18 cellular contexts compared by ENCODE assay signal in the genomic region with DNA sequence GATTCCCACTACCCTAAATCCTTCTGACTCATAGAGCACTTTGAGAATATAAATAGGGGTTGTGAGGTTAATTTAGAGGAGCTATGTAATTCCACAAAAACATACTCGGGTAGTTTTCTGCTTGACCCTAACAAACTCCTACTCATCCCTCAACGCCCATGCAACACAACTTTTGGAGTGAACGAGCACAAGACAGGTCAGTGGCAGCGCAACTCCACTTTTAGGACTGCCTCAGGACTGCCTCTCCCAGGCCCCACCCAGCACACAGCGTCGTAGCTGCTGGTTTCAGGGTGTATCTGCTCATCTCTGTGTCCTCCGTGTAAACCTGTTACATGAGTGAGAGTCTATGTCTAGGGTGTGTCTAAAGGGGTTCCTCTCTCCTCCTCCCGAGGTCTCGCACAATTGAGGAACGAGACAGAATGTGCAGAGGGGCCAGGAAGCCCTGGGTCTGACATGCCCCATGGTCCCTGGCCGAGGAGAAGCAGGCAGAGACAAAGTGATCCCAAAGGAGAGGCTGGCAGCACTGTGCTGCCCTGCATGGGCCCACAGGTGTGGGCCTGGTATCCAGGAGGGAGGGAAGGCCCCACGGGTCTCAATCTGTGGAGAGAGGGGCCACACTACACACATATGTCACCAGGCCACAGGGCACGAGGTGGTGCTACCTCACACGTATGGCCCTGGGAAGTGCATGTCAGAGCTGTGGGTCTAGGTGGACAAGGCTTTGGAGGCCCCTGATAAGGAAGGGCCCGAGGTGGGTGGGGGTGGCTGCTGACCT. TPM values are rescaled to one million over a fixed set of nuclear protein-coding genes. Genes with fewer than 3 reads are reported as not detected.
DNase-seq lines count a peak whose midpoint lies in the region; ATAC-seq and TF ChIP-seq lines count a peak whose summit lies in the region.
"Had no signal": no experiment of that assay in that cellular context is flagged by ENCODE, and none has a peak within 500 bp of the region (broad histone marks: within the 10 kb centered on the region; RNA-seq: fewer than 3 reads in every experiment).

No MANE protein-coding gene starts in this region.

- TF ChIP-seq POLR2A in sigmoid colon (IDR thresholded peaks at IDR 0.05) (no peak), GM18505 (IDR thresholded peaks at IDR 0.05; ENCODE audit: borderline replicate concordance, extremely low read depth, insufficient read depth, insufficient read length) (no peak)

- H3K36me3 ChIP-seq in H7 (replicated peaks; ENCODE audit: control insufficient read depth, insufficient read depth, low read length), result no peaks in the 10 kb centered on the region
- no peaks in the 10 kb centered on the region for H3K36me3 ChIP-seq in right atrium auricular region
- H3K36me3 ChIP-seq in sigmoid colon, result no peaks in the 10 kb centered on the region
- H3K36me3 ChIP-seq: BLaER1 treated with 17β-estradiol and CSF1 and Interleukin-3, amounts not matched to agents 10 nM and 100 nM had no signal

- TF ChIP-seq CTCF in right atrium auricular region (IDR thresholded peaks at IDR 0.05) (no peak), sigmoid colon (IDR thresholded peaks at IDR 0.05) (no peak)

- H3K4me3 ChIP-seq in H7 (ENCODE audit: insufficient read depth, low read depth, low read length) (no peak overlapping the region), right atrium auricular region (no peak overlapping the region), sigmoid colon (no peak overlapping the region)
- H3K4me3 ChIP-seq: BLaER1 treated with 17β-estradiol and CSF1 and Interleukin-3, amounts not matched to agents 10 nM and 100 nM; lung; PC-9; smooth muscle cell had no signal

- peak; percentile 28 for DNase-seq in H7
- DNase-seq in right atrium auricular region (ENCODE audit: low spot score), result peak; percentile 52
- peak; percentile 38 for DNase-seq in sigmoid colon
- DNase-seq in HK-2 (ENCODE audit: unreplicated experiment), result no peak
- DNase-seq in NAMALWA (ENCODE audit: low spot score), result no peak
- DNase-seq: activated CD4-positive, CD25-positive, alpha-beta regulatory T cell; DND-41; HFFc6; NCI-H146; NCI-H526; PC-9 had no signal

- ATAC-seq in SK-N-SH treated with all-trans-retinoic acid at 6 μM for 48 hours (no peak), GM18505 (IDR thresholded peaks at IDR 0.05; ENCODE audit: unreplicated experiment) (no peak)
- ATAC-seq: T-cell had no signal

- 65 to 83% methylated on average over 15 of the region's 15 CpGs for WGBS in sigmoid colon, 2 donors

- peaks cover 4% of the 10 kb centered on the region; the same call in 1 of the 2 replicates for H3K27me3 ChIP-seq in H7 (ENCODE audit: control insufficient read depth, insufficient read depth, low read length)
- no peaks in the 10 kb centered on the region for H3K27me3 ChIP-seq in right atrium auricular region
- H3K27me3 ChIP-seq in sigmoid colon, result peaks cover 0 to 11% (median 0%) of the 10 kb centered on the region in 3 donors
- H3K27me3 ChIP-seq: BLaER1 treated with 17β-estradiol and CSF1 and Interleukin-3, amounts not matched to agents 10 nM and 100 nM had no signal

- H3K27ac ChIP-seq in right atrium auricular region (peak overlapping the region; percentile 90 to 93), sigmoid colon (no peak overlapping the region)
- H3K27ac ChIP-seq: BLaER1 treated with 17β-estradiol and CSF1 and Interleukin-3, amounts not matched to agents 10 nM and 100 nM; HL-60; PC-9 had no signal

- H3K4me1 ChIP-seq in right atrium auricular region, result peaks cover 0 to 74% of the 10 kb centered on the region in 2 donors
- H3K4me1 ChIP-seq in sigmoid colon, result no peaks in the 10 kb centered on the region

- H3K9me3 ChIP-seq in right atrium auricular region (no peaks in the 10 kb centered on the region), sigmoid colon (no peaks in the 10 kb centered on the region)
- H3K9me3 ChIP-seq: BLaER1 treated with 17β-estradiol and CSF1 and Interleukin-3, amounts not matched to agents 10 nM and 100 nM had no signal

- no peak for TF ChIP-seq EP300 in sigmoid colon (IDR thresholded peaks at IDR 0.05)

- intact Hi-C loops in sigmoid colon (cut with DNase I), result no loop called here

TF ChIP-seq in SK-N-SH treated with all-trans-retinoic acid at 6 μM for 48 hours, 23 proteins besides CTCF, POLR2A, EP300 and RAD21:
- TF ChIP-seq ZC3H10 (CRISPR knock-in tag; IDR thresholded peaks at IDR 0.05), result no peak
- TF ChIP-seq TCF4 (CRISPR knock-in tag; IDR thresholded peaks at IDR 0.05; ENCODE audit: borderline replicate concordance), result no peak
- no peak for TF ChIP-seq PPARA (CRISPR knock-in tag; IDR thresholded peaks at IDR 0.05; ENCODE audit: borderline replicate concordance)
- TF ChIP-seq ISL1 (CRISPR knock-in tag; IDR thresholded peaks at IDR 0.05), result no peak
- peak; percentile 98 for TF ChIP-seq ZFP3 (CRISPR knock-in tag; IDR thresholded peaks at IDR 0.05)
- TF ChIP-seq ZNF70 (CRISPR knock-in tag; IDR thresholded peaks at IDR 0.05), result no peak
- no peak for TF ChIP-seq CSDC2 (CRISPR knock-in tag; IDR thresholded peaks at IDR 0.05)
TF ChIP-seq in SK-N-SH treated with all-trans-retinoic acid at 6 μM for 48 hours: peak in this region for 1.

RNA-seq across cellular contexts. Expression of gene CAMK2B, which starts 45.5 kb away (rescaled TPM):
- total RNA-seq in H7 (2014; rRNA removed; shearing (Covaris generic)), result 0.31 TPM in 1 of 2 replicates, not detected in the other
- total RNA-seq in right atrium auricular region (10 to 100 TPM; 79.9 to 84.7 TPM), sigmoid colon (1 to 10 TPM in 3 of 4 donors, under 1 TPM in 1; 0.83 to 3.2 (median 1.9) TPM)
- 1 to 10 TPM in 1 of 3 donors, under 1 TPM in 1, not detected in 1; 0.23 to 1.2 TPM for polyA plus RNA-seq in sigmoid colon
- total RNA-seq: smooth muscle cell had no signal
- polyA plus RNA-seq: smooth muscle cell had no signal

Comparison
In these comparisons a context has a peak if more than half of its experiments do, and no peak if none do; other contexts are left out.
1. DNase-seq: peak in H7 (single experiment), right atrium auricular region (single experiment) and sigmoid colon (single experiment); none in HK-2 (single experiment) and NAMALWA (single experiment).
2. H3K27ac ChIP-seq: peak in right atrium auricular region (2 of 2); none in sigmoid colon (0 of 4).
3. RNA of gene CAMK2B, which starts 45.5 kb away (total RNA-seq): 79.9 to 84.7 TPM in right atrium auricular region; 0.83 to 3.2 TPM in sigmoid colon and 0.31 TPM in H7; every median in the first group is over 10 times any median in the second.